In genomic region chr19:29731331-29731850, GRCh38 we compare ENCODE assay signal across 23 cellular contexts. TPM values are rescaled to one million over a fixed set of nuclear protein-coding genes. Genes with fewer than 3 reads are reported as not detected.
A peak's percentile ranks its signal among the peaks of the same experiment; 100 is the strongest.
DNase-seq lines count a peak whose midpoint lies in the region; ATAC-seq, FAIRE-seq and TF ChIP-seq lines count a peak whose summit lies in the region.
"Had no signal": no experiment of that assay in that cellular context is flagged by ENCODE, and none has a peak within 500 bp of the region (broad histone marks: within the 10 kb centered on the region; RNA-seq: fewer than 3 reads in every experiment).

No MANE protein-coding gene starts in this region.

- H4K20me1 ChIP-seq in H1 (replicated peaks in 1 of 2; ENCODE audit: control insufficient read depth in 1 of 2, insufficient read depth in 2 of 2, low read length in 2 of 2), result no peaks in the 10 kb centered on the region
- H4K20me1 ChIP-seq: BLaER1 treated with 17β-estradiol and CSF1 and Interleukin-3, amounts not matched to agents 10 nM and 100 nM had no signal

- no peak for FAIRE-seq in A549 (lab: Jason Lieb, UNC)
- no peak for FAIRE-seq in H1 (lab: Jason Lieb, UNC)
- peak; percentile 75 for FAIRE-seq in urothelium cell line (lab: Jason Lieb, UNC)
- FAIRE-seq: A204.1, GM12891 had no signal

- CTCF ChIA-PET in A549 (lab: Yijun Ruan, JAX), result interaction anchor here (0.9 to 19.7 kb wide), 30 partner anchors 9 to 920 kb away, joined by 3 to 362 read pairs (median 6); partner anchors contain the start of gene C19orf12
- CTCF ChIA-PET in H1 (lab: Charles Lee; ENCODE audit: partially characterized antibody), result interaction anchor here (0.6 to 4.6 kb wide), 12 partner anchors 10 to 488 kb away, joined by 3 to 26 read pairs (median 5); no protein-coding TSS in a partner anchor

- DNase-seq in A549 (ENCODE audit: low read depth in 1 of 2, low spot score in 1 of 2) (no peak), NCI-H69 (lab: John Stamatoyannopoulos, UW) (peak; percentile 83), H1 (ENCODE audit: low read depth in 1 of 2, low spot score in 2 of 2) (no peak), urothelium cell line (ENCODE audit: low spot score) (no peak), NCI-H1417 treated with DMSO at 0.1 percent for 48 hours (lab: John Stamatoyannopoulos, UW) (no peak), mesothelial cell of epicardium (ENCODE audit: low spot score in 2 of 2, unreplicated experiment in 2 of 2) (no peak)
- DNase-seq: ACHN; AML-193; BE2C; CD4-positive, alpha-beta T cell; CD8-positive, alpha-beta memory T cell; DMS53; DMS79 treated with DMSO at 0.1 percent for 48 hours; GF-D8; GM23248; H9; HFFc6 had no signal

- no peaks in the 10 kb centered on the region for H3K9me3 Mint-ChIP-seq in mesothelial cell of epicardium
- H3K9me3 Mint-ChIP-seq: CD4-positive, alpha-beta T cell; CD8-positive, alpha-beta memory T cell; H9; HFFc6 had no signal

- H3K23ac ChIP-seq in H1 (ENCODE audit: insufficient read length), result no peak overlapping the region

- H3K27me3 ChIP-seq in H1 (replicated peaks in 1 of 4; ENCODE audit: control insufficient read depth in 3 of 4, extremely low read depth in 1 of 4, insufficient read depth in 3 of 4, low read length in 3 of 4), result no peaks in the 10 kb centered on the region
- H3K27me3 ChIP-seq: BLaER1 treated with 17β-estradiol and CSF1 and Interleukin-3, amounts not matched to agents 10 nM and 100 nM had no signal

- H3K27ac ChIP-seq in A549 (no peak overlapping the region), H1 (ENCODE audit: low read depth, low read length) (no peak overlapping the region)
- H3K27ac ChIP-seq: 22Rv1; BLaER1 treated with 17β-estradiol and CSF1 and Interleukin-3, amounts not matched to agents 10 nM and 100 nM; GM23248 had no signal

- H3K9me3 ChIP-seq in A549 (no peaks in the 10 kb centered on the region), H1 (ENCODE audit: insufficient read depth in 2 of 2, low read depth in 1 of 2, low read length in 1 of 2) (no peaks in the 10 kb centered on the region)
- H3K9me3 ChIP-seq: BE2C; BLaER1 treated with 17β-estradiol and CSF1 and Interleukin-3, amounts not matched to agents 10 nM and 100 nM had no signal

- TF ChIP-seq EP300 in A549 (IDR thresholded peaks at IDR 0.05) (no peak), H1 (IDR thresholded peaks at IDR 0.05; ENCODE audit: borderline replicate concordance in 1 of 2, low read depth in 2 of 2, low read length in 2 of 2) (no peak)

- no peak overlapping the region for H3K18ac ChIP-seq in H1 (ENCODE audit: extremely low read depth, low read length)

- WGBS in A549 (ENCODE audit: missing lambda C conversion rate), result 77% methylated on average over 13 of the region's 13 CpGs
- WGBS in H1 (ENCODE audit: extremely low coverage in 1 of 2, insufficient coverage in 1 of 2, insufficient read length in 1 of 2, insufficient replicate concordance in 2 of 2, low coverage in 1 of 2, low lambda C conversion rate in 2 of 2, missing lambda C conversion rate in 1 of 2), 2 experiments, result 92% methylated on average over 13 of the region's 13 CpGs; no CpG with 5 or more reads in 1 of the 2 experiments

- no peak overlapping the region for H3K4ac ChIP-seq in H1 (replicated peaks; ENCODE audit: insufficient read length, low read depth, low read length)

- no peak overlapping the region for H2BK12ac ChIP-seq in H1 (ENCODE audit: low read depth, low read length)

- H2AFZ ChIP-seq in H1 (ENCODE audit: low read length), result no peak overlapping the region
- H2AFZ ChIP-seq: GM23248 had no signal

- H3K4me1 Mint-ChIP-seq in mesothelial cell of epicardium, result no peaks in the 10 kb centered on the region
- H3K4me1 Mint-ChIP-seq: CD8-positive, alpha-beta memory T cell; H9 had no signal

- no peaks in the 10 kb centered on the region for H3K23me2 ChIP-seq in H1 (ENCODE audit: low read depth, low read length)

- H3K79me2 ChIP-seq in H1 (ENCODE audit: control insufficient read depth in 1 of 2, insufficient read depth in 2 of 2, low read length in 2 of 2), result no peaks in the 10 kb centered on the region

- H3K79me1 ChIP-seq in H1 (ENCODE audit: low read depth, low read length), result no peaks in the 10 kb centered on the region

- H3K14ac ChIP-seq in H1 (ENCODE audit: insufficient read length), result no peak overlapping the region

- H2BK120ac ChIP-seq in H1 (replicated peaks; ENCODE audit: low read depth, low read length), result no peak overlapping the region

- TF ChIP-seq POLR2A in A549 (IDR thresholded peaks at IDR 0.05; ENCODE audit: low read length) (no peak), H1 (IDR thresholded peaks at IDR 0.05; ENCODE audit: control extremely low read depth in 1 of 2, low read depth in 2 of 2, low read length in 2 of 2) (no peak)

- peak overlapping the region; percentile 26 for H4K91ac ChIP-seq in H1 (replicated peaks; ENCODE audit: insufficient read length, low read length)

- H4K8ac ChIP-seq in H1 (ENCODE audit: extremely low read depth, insufficient read depth, low read length), result no peak overlapping the region

- H3K27me3 Mint-ChIP-seq in mesothelial cell of epicardium (ENCODE audit: low read depth), result peaks cover 53% of the 10 kb centered on the region

- H2BK5ac ChIP-seq in H1 (ENCODE audit: low read depth, low read length), result no peak overlapping the region

- H3K4me3 Mint-ChIP-seq in mesothelial cell of epicardium, result no peak overlapping the region
- H3K4me3 Mint-ChIP-seq: CD14-positive monocyte; CD4-positive, alpha-beta T cell; CD8-positive, alpha-beta memory T cell; H9; HFFc6 had no signal

- no peak overlapping the region for H3K9ac ChIP-seq in H1 (replicated peaks in 1 of 4; ENCODE audit: extremely low read depth in 1 of 4, low read depth in 3 of 4, low read length in 3 of 4)
- H3K9ac ChIP-seq: BLaER1 treated with 17β-estradiol and CSF1 and Interleukin-3, amounts not matched to agents 10 nM and 100 nM; GM23248 had no signal

- no peak for TF ChIP-seq RAD21 in A549 (conservative IDR thresholded peaks at IDR 0.05 in 1 of 2, IDR thresholded peaks at IDR 0.05 in 1 of 2)
- no peak for TF ChIP-seq RAD21 in H1 (IDR thresholded peaks at IDR 0.05 in 1 of 2, conservative IDR thresholded peaks at IDR 0.05 in 1 of 2; ENCODE audit: low read depth in 2 of 2, low read length in 2 of 2)

- TF ChIP-seq CTCF in A549 (IDR thresholded peaks at IDR 0.05), result no peak
- no peak for TF ChIP-seq CTCF in H1 (IDR thresholded peaks at IDR 0.05; ENCODE audit: control extremely low read depth in 1 of 3, insufficient read depth in 1 of 3, low read depth in 1 of 3, low read length in 3 of 3)
- no peak for TF ChIP-seq CTCF in mesothelial cell of epicardium (IDR thresholded peaks at IDR 0.05; ENCODE audit: unreplicated experiment)

- H3K36me3 Mint-ChIP-seq in mesothelial cell of epicardium, result no peaks in the 10 kb centered on the region
- H3K36me3 Mint-ChIP-seq: CD14-positive monocyte; CD8-positive, alpha-beta memory T cell had no signal

- ATAC-seq in A549 (no peak), HG03280 (IDR thresholded peaks at IDR 0.05; ENCODE audit: unreplicated experiment) (no peak)

- no peak overlapping the region for H3K56ac ChIP-seq in H1 (replicated peaks; ENCODE audit: insufficient read length, low read depth, low read length)

- H3K4me1 ChIP-seq in A549 (0 out of 3 replicates have a peak, but pooled peaks cover 3% of the 10 kb centered on the region), H1 (replicated peaks in 1 of 4; ENCODE audit: control insufficient read depth in 3 of 4, insufficient read depth in 4 of 4, low read length in 3 of 4) (no peaks in the 10 kb centered on the region)
- H3K4me1 ChIP-seq: BE2C; BLaER1 treated with 17β-estradiol and CSF1 and Interleukin-3, amounts not matched to agents 10 nM and 100 nM had no signal

- no peak overlapping the region for H3K4me3 ChIP-seq in A549
- no peak overlapping the region for H3K4me3 ChIP-seq in H1 (ENCODE audit: extremely low read depth in 1 of 4, insufficient read depth in 2 of 4, low read depth in 3 of 4, low read length in 4 of 4)
- H3K4me3 ChIP-seq: BLaER1 treated with 17β-estradiol and CSF1 and Interleukin-3, amounts not matched to agents 10 nM and 100 nM; GM23248 had no signal

- no peaks in the 10 kb centered on the region for H3K36me3 ChIP-seq in H1 (ENCODE audit: control insufficient read depth in 2 of 4, insufficient read depth in 4 of 4, low read length in 3 of 4)
- H3K36me3 ChIP-seq: BE2C; BLaER1 treated with 17β-estradiol and CSF1 and Interleukin-3, amounts not matched to agents 10 nM and 100 nM had no signal

- no peak overlapping the region for H2AK5ac ChIP-seq in H1 (ENCODE audit: low read depth, low read length)

- H2BK15ac ChIP-seq in H1 (ENCODE audit: low read length), result no peak overlapping the region

- no peak overlapping the region for H4K5ac ChIP-seq in H1 (ENCODE audit: insufficient read length, low read depth, low read length)

- H2BK20ac ChIP-seq in H1 (ENCODE audit: low read length), result no peak overlapping the region

- H3K4me2 ChIP-seq in A549 (no peak overlapping the region), H1 (ENCODE audit: insufficient read depth in 1 of 2, low read depth in 2 of 2, low read length in 2 of 2) (no peak overlapping the region)
- H3K4me2 ChIP-seq: BLaER1 treated with 17β-estradiol and CSF1 and Interleukin-3, amounts not matched to agents 10 nM and 100 nM had no signal

- POLR2A ChIA-PET in A549 (lab: Yijun Ruan, JAX), result no interaction called here
- POLR2A ChIA-PET in H1 (lab: Charles Lee; ENCODE audit: partially characterized antibody), result interaction anchor here (0.6 to 1.8 kb wide), 2 partner anchors 15 to 146 kb away, joined by 3 to 6 read pairs; no protein-coding TSS in a partner anchor

- H3K27ac Mint-ChIP-seq in mesothelial cell of epicardium, result no peak overlapping the region
- H3K27ac Mint-ChIP-seq: CD14-positive monocyte; CD4-positive, alpha-beta T cell; CD8-positive, alpha-beta memory T cell; H9; HFFc6 had no signal

TF ChIP-seq in A549, 52 proteins besides CTCF, POLR2A, EP300 and RAD21 (continues in another document):
- TF ChIP-seq EHMT2 (IDR thresholded peaks at IDR 0.05; ENCODE audit: low read depth), result no peak

TF ChIP-seq in H1, 55 proteins besides CTCF, POLR2A, EP300 and RAD21 (continues in another document):
- no peak for TF ChIP-seq BACH1 (IDR thresholded peaks at IDR 0.05; ENCODE audit: low read length)

RNA-seq across cellular contexts. Expression of gene C19orf12, which starts 16.3 kb away (rescaled TPM):
- polyA plus RNA-seq in A549 (2011; rRNA removed) (33.6 and 34.3 TPM in 2 replicates), A549 (2017; fragmentation: RNase III; extraction: RNeasy Plus Mini Kit Qiagen cat#74134 plus additional on column Dnase treatment) (35.2 to 36.1 TPM (median 35.2 TPM) in 3 replicates), H1 (2011; rRNA removed) (10.7 and 14.6 TPM in 2 replicates)
- 30.8 and 40.5 TPM in 2 replicates for polyA plus RNA-seq in A549 (2012; cell fraction: cytosol; rRNA removed)
- polyA plus RNA-seq in A549 (2012; cell fraction: nucleus; rRNA removed), result 35.7 and 36.4 TPM in 2 replicates
- polyA minus RNA-seq in A549 (2011; rRNA and poly(A)+ RNA removed), result 11.6 and 15.1 TPM in 2 replicates
- total RNA-seq in H1 (2021; fragmentation: NEBNext Ultra II Directional; extraction: Animal tissue kit (Norgen Biotek cat#: 25700)), result 11.9 and 14.5 TPM in 2 replicates
- 10.5 TPM for polyA plus RNA-seq in H1 (2011; cell fraction: cytosol; rRNA removed)
- 12.9 TPM for polyA plus RNA-seq in H1 (2011; cell fraction: nucleus; rRNA removed)
- polyA plus RNA-seq in H1 (2012, experiment 1 of 2), result 9.6 to 12.2 TPM (median 10.7 TPM) in 4 replicates
- polyA plus RNA-seq in H1 (2012, experiment 2 of 2), result 10.7 TPM
- polyA plus RNA-seq in H1 (2013, experiment 1 of 2), result 8.8 TPM
- polyA plus RNA-seq in H1 (2013, experiment 2 of 2), result 8.9 TPM
- 3.7 and 3.8 TPM in 2 replicates for polyA minus RNA-seq in H1 (2011; rRNA and poly(A)+ RNA removed)
- polyA minus RNA-seq in H1 (2011; cell fraction: cytosol; rRNA and poly(A)+ RNA removed), result 5.4 TPM
- 7.5 TPM for polyA minus RNA-seq in H1 (2011; cell fraction: nucleus; rRNA and poly(A)+ RNA removed)
- 26.9 to 29.8 TPM (median 27.1 TPM) in 3 replicates for total RNA-seq in mesothelial cell of epicardium

Comparison
In these comparisons a context has a peak if more than half of its experiments do, and no peak if none do; other contexts are left out.
1. Of the 18 proteins assayed by ChIP-seq in both H1 and A549: peak only in H1: none; only in A549: MAFK; in both: none; in neither: 17.